Comparison of ENCODE assay signal across 10 cellular contexts in the genomic region with DNA sequence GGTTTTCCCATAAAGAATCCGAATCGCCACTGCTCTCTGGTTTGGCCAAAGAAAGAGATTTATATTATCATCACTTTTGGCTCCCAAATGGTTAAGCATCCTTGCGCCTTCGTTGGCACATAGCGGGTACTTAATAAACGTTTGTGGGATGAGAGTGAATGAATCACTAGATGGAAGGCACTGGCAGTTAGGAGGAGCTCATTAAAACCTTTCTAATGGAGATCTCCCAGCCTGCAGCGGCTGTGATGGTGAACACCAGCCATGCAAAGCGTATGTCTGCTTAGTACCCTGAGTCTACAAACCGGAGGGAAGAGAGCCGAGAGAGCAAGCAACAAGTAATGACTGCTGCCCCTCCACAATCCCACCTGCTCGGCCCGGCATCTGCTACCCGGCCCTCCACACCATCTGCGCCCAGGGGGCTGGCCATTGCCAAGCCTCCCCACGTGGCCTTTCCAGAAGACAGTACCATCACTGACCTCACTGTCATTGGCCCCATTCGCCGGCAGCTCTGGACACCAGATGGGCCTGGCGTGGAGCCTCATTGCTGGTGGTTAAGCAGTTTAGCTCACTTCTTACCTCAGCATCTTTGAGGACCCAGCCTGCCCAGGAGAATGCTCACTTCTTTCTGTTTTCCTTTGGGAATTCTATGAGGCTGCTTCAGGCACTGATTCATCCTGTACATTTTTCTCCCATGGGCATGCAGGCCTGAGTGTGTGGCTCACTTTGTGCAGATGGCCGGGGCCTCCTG. TPM values are rescaled to one million over a fixed set of nuclear protein-coding genes. Genes with fewer than 3 reads are reported as not detected.
A peak's percentile ranks its signal among the peaks of the same experiment; 100 is the strongest.
DNase-seq lines count a peak whose midpoint lies in the region; ATAC-seq and TF ChIP-seq lines count a peak whose summit lies in the region.
"Had no signal": no experiment of that assay in that cellular context is flagged by ENCODE, and none has a peak within 500 bp of the region (broad histone marks: within the 10 kb centered on the region; RNA-seq: fewer than 3 reads in every experiment).

No MANE protein-coding gene starts in this region.

- H3K27ac ChIP-seq in SK-N-SH (ENCODE audit: low read depth in 2 of 2, low read length in 1 of 2) (peak overlapping the region; percentile 36 to 71), gastroesophageal sphincter (no peak overlapping the region)
- H3K27ac ChIP-seq: right atrium auricular region had no signal

- H3K27me3 ChIP-seq in SK-N-SH (ENCODE audit: insufficient read depth) (no peaks in the 10 kb centered on the region), gastroesophageal sphincter (no peaks in the 10 kb centered on the region)
- H3K27me3 ChIP-seq: right atrium auricular region had no signal

- no peaks in the 10 kb centered on the region for H3K79me2 ChIP-seq in SK-N-SH (ENCODE audit: insufficient read depth)

- H3K36me3 ChIP-seq in SK-N-SH (replicated peaks in 1 of 2; ENCODE audit: control insufficient read depth in 1 of 2, insufficient read depth in 2 of 2, low read length in 1 of 2) (no peaks in the 10 kb centered on the region), gastroesophageal sphincter (no peaks in the 10 kb centered on the region)
- H3K36me3 ChIP-seq: right atrium auricular region had no signal

- TF ChIP-seq CTCF in SK-N-SH (IDR thresholded peaks at IDR 0.05) (no peak), gastroesophageal sphincter (IDR thresholded peaks at IDR 0.05) (no peak)

- CTCF ChIA-PET in SK-N-SH (lab: Yijun Ruan, JAX): interaction anchor here (0.5 to 0.6 kb wide), 2 partner anchors 101 to 434 kb away, joined by 3 read pairs; no protein-coding TSS in a partner anchor

- H3K9ac ChIP-seq in SK-N-SH: peak overlapping the region; percentile 6

- peaks cover 31% of the 10 kb centered on the region for H3F3A ChIP-seq in SK-N-SH (replicated peaks; ENCODE audit: insufficient read depth)

- no peaks in the 10 kb centered on the region for H4K20me1 ChIP-seq in SK-N-SH (ENCODE audit: insufficient read depth)

- H3K4me3 ChIP-seq in SK-N-SH (ENCODE audit: low read depth in 2 of 2, low read length in 1 of 2): no peak overlapping the region
- H3K4me3 ChIP-seq in gastroesophageal sphincter: no peak overlapping the region
- H3K4me3 ChIP-seq: right atrium auricular region had no signal

- H3K4me2 ChIP-seq in SK-N-SH: no peak overlapping the region

- POLR2A ChIA-PET in SK-N-SH (lab: Yijun Ruan, JAX): no interaction called here

- ATAC-seq in HG02588 (IDR thresholded peaks at IDR 0.05; ENCODE audit: unreplicated experiment) (peak; percentile 5), gastroesophageal sphincter (no peak)
- ATAC-seq: HCT116 had no signal

- 80% methylated on average over 17 of the region's 19 CpGs for WGBS in SK-N-SH (ENCODE audit: low lambda C conversion rate)
- 77 to 80% methylated on average over 2 to 14 of the region's 19 CpGs for WGBS in gastroesophageal sphincter (ENCODE audit: low coverage in 1 of 2), 2 donors

- TF ChIP-seq EP300 in SK-N-SH (IDR thresholded peaks at IDR 0.05; ENCODE audit: borderline replicate concordance in 1 of 2, low read depth in 1 of 2, low read length in 1 of 2) (0 out of 4 replicates have a peak, but pooled peaks of 1 of the 2 experiments have one; percentile 19), gastroesophageal sphincter (IDR thresholded peaks at IDR 0.05) (no peak)

- peaks cover 17 to 21% of the 10 kb centered on the region in 2 experiments; a peak in 2 of 4 replicates for H3K4me1 ChIP-seq in SK-N-SH (ENCODE audit: control insufficient read depth in 1 of 2, insufficient read depth in 2 of 2, low read depth in 1 of 2, low read length in 1 of 2)
- no peaks in the 10 kb centered on the region for H3K4me1 ChIP-seq in gastroesophageal sphincter
- H3K4me1 ChIP-seq: right atrium auricular region had no signal

- TF ChIP-seq RAD21 in SK-N-SH (IDR thresholded peaks at IDR 0.05; ENCODE audit: low read length): no peak

- DNase-seq in SK-N-SH: peak; percentile 67
- peak; percentile 64 for DNase-seq in glomerular visceral epithelial cell (ENCODE audit: extremely low spot score)
- DNase-seq in superior temporal gyrus (ENCODE audit: extremely low spot score): peak; percentile 83
- DNase-seq in activated CD8-positive, alpha-beta memory T cell treated with anti-CD3 and anti-CD28 coated beads for 24 hours: no peak
- no peak for DNase-seq in effector CD4-positive, alpha-beta T cell
- DNase-seq: activated CD4-positive, alpha-beta T cell treated with anti-CD3 and anti-CD28 coated beads, Interleukin-2, amount 50 U/mL, for 4 hours had no signal

- TF ChIP-seq POLR2A in gastroesophageal sphincter (IDR thresholded peaks at IDR 0.05): no peak

- H3K9me3 ChIP-seq in SK-N-SH (no peaks in the 10 kb centered on the region), gastroesophageal sphincter (no peaks in the 10 kb centered on the region)
- H3K9me3 ChIP-seq: right atrium auricular region had no signal

- no peaks in the 10 kb centered on the region for H3K9me2 ChIP-seq in SK-N-SH

- peak overlapping the region; percentile 53; the same call in 1 of the 2 replicates for H2AFZ ChIP-seq in SK-N-SH (ENCODE audit: low read depth)

TF ChIP-seq in SK-N-SH, 30 proteins besides CTCF, POLR2A, EP300 and RAD21 (continues in another document):
- TF ChIP-seq PBX3 (IDR thresholded peaks at IDR 0.05) (no peak), RCOR1 (IDR thresholded peaks at IDR 0.05; ENCODE audit: low read length) (0 out of 2 replicates have a peak, but pooled peaks have one; percentile 37), TEAD4 (IDR thresholded peaks at IDR 0.05; ENCODE audit: borderline replicate concordance, insufficient read depth) (peak; percentile 57), MEF2A (IDR thresholded peaks at IDR 0.05; ENCODE audit: borderline replicate concordance, low read depth) (no peak), FOXM1 (IDR thresholded peaks at IDR 0.05; ENCODE audit: low read depth) (no peak), NRF1 (IDR thresholded peaks at IDR 0.05; ENCODE audit: low read depth, low read length) (no peak), GATA2 (CRISPR knock-in tag; IDR thresholded peaks at IDR 0.05) (no peak), ELF1 (IDR thresholded peaks at IDR 0.05) (no peak), EZH2phosphoT487 (IDR thresholded peaks at IDR 0.05; ENCODE audit: borderline replicate concordance, low read depth) (no peak), FOSL2 (IDR thresholded peaks at IDR 0.05; ENCODE audit: borderline replicate concordance, low read depth) (peak; percentile 83), CHD2 (IDR thresholded peaks at IDR 0.05; ENCODE audit: low read length, partially characterized antibody) (no peak), GABPA (IDR thresholded peaks at IDR 0.05; ENCODE audit: low read depth) (no peak), TCF12 (IDR thresholded peaks at IDR 0.05) (peak; percentile 97), REST (IDR thresholded peaks at IDR 0.05; ENCODE audit: low read depth, low read length) (no peak), NFIC (IDR thresholded peaks at IDR 0.05; ENCODE audit: borderline replicate concordance) (peak; percentile 61; the same call in 1 of the 2 replicates), TAF1 (IDR thresholded peaks at IDR 0.05; ENCODE audit: borderline replicate concordance, low read depth, low read length) (no peak), RFX5 (IDR thresholded peaks at IDR 0.05; ENCODE audit: low read length) (no peak)
- TF ChIP-seq, protein P1, sequence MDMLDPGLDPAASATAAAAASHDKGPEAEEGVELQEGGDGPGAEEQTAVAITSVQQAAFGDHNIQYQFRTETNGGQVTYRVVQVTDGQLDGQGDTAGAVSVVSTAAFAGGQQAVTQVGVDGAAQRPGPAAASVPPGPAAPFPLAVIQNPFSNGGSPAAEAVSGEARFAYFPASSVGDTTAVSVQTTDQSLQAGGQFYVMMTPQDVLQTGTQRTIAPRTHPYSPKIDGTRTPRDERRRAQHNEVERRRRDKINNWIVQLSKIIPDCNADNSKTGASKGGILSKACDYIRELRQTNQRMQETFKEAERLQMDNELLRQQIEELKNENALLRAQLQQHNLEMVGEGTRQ (IDR thresholded peaks at IDR 0.05; ENCODE audit: borderline replicate concordance, low read depth, low read length): no peak

RNA-seq across cellular contexts. Expression of gene ANKRD33B, which starts 39.3 kb away (rescaled TPM):
- polyA plus RNA-seq in SK-N-SH (2012; rRNA removed): 1.8 and 1.9 TPM in 2 replicates
- 1.2 and 1.7 TPM in 2 replicates for polyA plus RNA-seq in SK-N-SH (2012; cell fraction: cytosol; rRNA removed)
- 4.3 and 7.0 TPM in 2 replicates for polyA plus RNA-seq in SK-N-SH (2012; cell fraction: nucleus; rRNA removed)
- total RNA-seq in gastroesophageal sphincter: 10 to 100 TPM in 1 of 4 donors, 1 to 10 TPM in 3; 4.4 to 17.2 (median 5.9) TPM

Comparison
In these comparisons a context has a peak if more than half of its experiments do, and no peak if none do; other contexts are left out.
1. DNase-seq: peak in SK-N-SH (single experiment), glomerular visceral epithelial cell (single experiment) and superior temporal gyrus (single experiment); none in activated CD8-positive, alpha-beta memory T cell treated with anti-CD3 and anti-CD28 coated beads for 24 hours (single experiment) and effector CD4-positive, alpha-beta T cell (single experiment).
2. H3K27ac ChIP-seq: peak in SK-N-SH (2 of 2); none in gastroesophageal sphincter (0 of 4).